22 cellular contexts compared by ENCODE assay signal in the genomic region with DNA sequence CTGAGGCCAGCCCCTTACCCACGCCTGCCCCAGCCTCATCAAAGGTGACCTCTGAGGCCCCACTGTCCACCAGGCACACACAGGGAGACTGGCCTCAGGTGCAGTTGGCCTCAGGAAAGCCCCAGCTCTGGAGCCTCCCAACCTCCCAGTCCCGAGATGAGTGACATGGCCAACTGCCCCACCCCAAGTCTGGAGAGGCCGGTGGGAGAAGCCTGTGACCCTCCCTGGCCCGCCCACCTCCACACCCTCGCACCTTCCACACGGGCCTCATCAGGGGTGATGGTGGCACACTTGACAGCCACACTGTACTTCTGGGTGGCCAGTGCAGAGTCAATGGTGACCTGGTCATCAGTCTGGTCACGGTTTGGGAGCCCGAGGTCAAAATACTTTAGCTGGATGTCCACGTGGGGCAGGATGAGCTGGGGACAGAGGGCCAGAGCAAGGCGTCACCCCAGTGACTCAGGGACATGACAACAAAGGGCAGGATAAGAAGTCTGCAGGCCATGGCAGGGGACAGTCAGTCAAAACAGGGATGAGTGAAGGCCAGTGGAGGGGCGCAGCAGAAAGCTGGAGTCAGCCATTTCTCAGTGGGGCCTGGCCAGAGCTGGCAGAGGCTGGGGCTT.
"Had no signal": no experiment of that assay in that cellular context is flagged by ENCODE, and none has a peak within 500 bp of the region (broad histone marks: within the 10 kb centered on the region; RNA-seq: fewer than 3 reads in every experiment).

No MANE protein-coding gene starts in this region.

- H3K4me3 ChIP-seq: body of pancreas, right atrium auricular region, SJSA1, skin epidermis, vagina had no signal

- H3K4me1 ChIP-seq: SJSA1 had no signal

- FAIRE-seq: islet of Langerhans, TTC549 had no signal

- H3K27me3 ChIP-seq: body of pancreas, right atrium auricular region, SJSA1, vagina had no signal

- DNase-seq: activated B cell treated with CpG ODN at 0.5 μM for 24 hours; activated CD4-positive, alpha-beta T cell treated with anti-CD3 and anti-CD28 coated beads, Interleukin-2, amount 10 ng/mL, durations not matched to agents 24 days and 14 days; activated naive CD8-positive, alpha-beta T cell treated with anti-CD3 and anti-CD28 coated beads, Interleukin-2, amount 10 ng/mL, durations not matched to agents 7 days and 5 days; amygdala; body of pancreas; foreskin fibroblast; glutamatergic neuron; hippocampal formation; mammary epithelial cell; nephron progenitor cell; stimulated activated CD4-positive, alpha-beta T cell treated with anti-CD3 and anti-CD28 coated beads, Interleukin-15, amount 100 ng/mL, for 24 hours; stimulated activated CD4-positive, alpha-beta T cell treated with anti-CD3 and anti-CD28 coated beads, Interleukin-2, amount 100 ng/mL, for 48 hours; trophoblast cell had no signal

- H3K4me3 Mint-ChIP-seq: activated B cell treated with CpG ODN at 0.5 μM for 24 hours; activated CD4-positive, alpha-beta T cell treated with anti-CD3 and anti-CD28 coated beads, Interleukin-2, amount 10 ng/mL, durations not matched to agents 24 days and 14 days; activated naive CD8-positive, alpha-beta T cell treated with anti-CD3 and anti-CD28 coated beads, Interleukin-2, amount 10 ng/mL, durations not matched to agents 7 days and 5 days; nephron progenitor cell; stimulated activated naive CD8-positive, alpha-beta T cell treated with anti-CD3 and anti-CD28 coated beads, Interleukin-15, Interleukin-2, amounts not matched to agents 100 ng/mL and 50 ng/mL, for 24 hours had no signal

- H3K27ac ChIP-seq: epithelial cell of prostate, right atrium auricular region, SJSA1, skin epidermis, vagina had no signal

- ATAC-seq: body of pancreas had no signal

- H3K9me3 Mint-ChIP-seq: activated B cell treated with CpG ODN at 0.5 μM for 24 hours; activated CD4-positive, alpha-beta T cell treated with anti-CD3 and anti-CD28 coated beads, Interleukin-2, amount 10 ng/mL, durations not matched to agents 24 days and 14 days; activated naive CD8-positive, alpha-beta T cell treated with anti-CD3 and anti-CD28 coated beads, Interleukin-2, amount 10 ng/mL, durations not matched to agents 7 days and 5 days; stimulated activated naive CD8-positive, alpha-beta T cell treated with anti-CD3 and anti-CD28 coated beads, Interleukin-15, Interleukin-2, amounts not matched to agents 100 ng/mL and 50 ng/mL, for 24 hours had no signal

- H3K27ac Mint-ChIP-seq: activated naive CD8-positive, alpha-beta T cell treated with anti-CD3 and anti-CD28 coated beads, Interleukin-2, amount 10 ng/mL, durations not matched to agents 7 days and 5 days; progenitor cell of endocrine pancreas; stimulated activated naive CD8-positive, alpha-beta T cell treated with anti-CD3 and anti-CD28 coated beads, Interleukin-15, Interleukin-2, amounts not matched to agents 100 ng/mL and 50 ng/mL, for 24 hours had no signal

- H3K27me3 Mint-ChIP-seq: activated B cell treated with CpG ODN at 0.5 μM for 24 hours; activated CD4-positive, alpha-beta T cell treated with anti-CD3 and anti-CD28 coated beads, Interleukin-2, amount 10 ng/mL, durations not matched to agents 24 days and 14 days; activated naive CD8-positive, alpha-beta T cell treated with anti-CD3 and anti-CD28 coated beads, Interleukin-2, amount 10 ng/mL, durations not matched to agents 7 days and 5 days; progenitor cell of endocrine pancreas; stimulated activated naive CD8-positive, alpha-beta T cell treated with anti-CD3 and anti-CD28 coated beads, Interleukin-15, Interleukin-2, amounts not matched to agents 100 ng/mL and 50 ng/mL, for 24 hours had no signal

- H3K9me3 ChIP-seq: body of pancreas, right atrium auricular region, SJSA1, vagina had no signal
